15 cellular contexts compared by ENCODE assay signal in genomic region chr18:78768655-78769501, GRCh38.
A peak's percentile ranks its signal among the peaks of the same experiment; 100 is the strongest.
DNase-seq lines count a peak whose midpoint lies in the region; ATAC-seq lines count a peak whose summit lies in the region.
"Had no signal": no experiment of that assay in that cellular context is flagged by ENCODE, and none has a peak within 500 bp of the region (broad histone marks: within the 10 kb centered on the region; RNA-seq: fewer than 3 reads in every experiment).

No MANE protein-coding gene starts in this region.

- peak; percentile 82 for DNase-seq in COR-L47 (lab: John Stamatoyannopoulos, UW)
- peak in 2 of 3 experiments; percentile 98 to 99 for DNase-seq in NCI-H1417 (lab: John Stamatoyannopoulos, UW)
- DNase-seq in SW480 (ENCODE audit: low spot score), result peak; percentile 93
- DNase-seq in mucosa of gallbladder (ENCODE audit: low spot score), result peak; percentile 86
- DNase-seq in NCI-H2227 treated with DMSO at 0.1 percent for 48 hours (lab: John Stamatoyannopoulos, UW), result no peak
- no peak for DNase-seq in anterior cingulate cortex (lab: John Stamatoyannopoulos, UW)
- DNase-seq in NCI-H446 (lab: John Stamatoyannopoulos, UW), result no peak
- DNase-seq: activated CD4-positive, alpha-beta T cell treated with anti-CD3 and anti-CD28 coated beads, Interleukin-2, amount 10 ng/mL, durations not matched to agents 24 days and 14 days; glutamatergic neuron; MG63; NCI-H2029 treated with DMSO at 0.1 percent for 48 hours; PC-3; SIG-M5 had no signal

- no peak for ATAC-seq in HG03280 (IDR thresholded peaks at IDR 0.05; ENCODE audit: unreplicated experiment)
- ATAC-seq: PC-3, sciatic nerve had no signal

Comparison
In these comparisons a context has a peak if more than half of its experiments do, and no peak if none do; other contexts are left out.
1. DNase-seq: peak in COR-L47 (single experiment), NCI-H1417 (2 of 3), SW480 (single experiment) and mucosa of gallbladder (single experiment); none in NCI-H2227 treated with DMSO at 0.1 percent for 48 hours (single experiment), anterior cingulate cortex (0 of 58) and NCI-H446 (0 of 2).